11 cellular contexts compared by ENCODE assay signal in genomic region chr4:27278615-27279014, GRCh38.
DNase-seq lines count a peak whose midpoint lies in the region; ATAC-seq and TF ChIP-seq lines count a peak whose summit lies in the region.
"Had no signal": no experiment of that assay in that cellular context is flagged by ENCODE, and none has a peak within 500 bp of the region (broad histone marks: within the 10 kb centered on the region; RNA-seq: fewer than 3 reads in every experiment).

No MANE protein-coding gene starts in this region.

- no peaks in the 10 kb centered on the region for H3K4me1 ChIP-seq in GM23248 (ENCODE audit: insufficient read depth)

- H3K4me2 ChIP-seq in GM23248 (ENCODE audit: unreplicated experiment), result no peak overlapping the region

- H3K4me3 ChIP-seq in GM23248, result no peak overlapping the region

- peaks cover 4% of the 10 kb centered on the region; the same call in 1 of the 2 replicates for H3K9me2 ChIP-seq in GM23248 (ENCODE audit: insufficient read depth)

- H3K9ac ChIP-seq in GM23248, result no peak overlapping the region

- CTCF ChIA-PET in RWPE1 (lab: Yijun Ruan, JAX), result no interaction called here

- H3K79me2 ChIP-seq in GM23248 (ENCODE audit: insufficient read depth), result no peaks in the 10 kb centered on the region

- no peak overlapping the region for H2AFZ ChIP-seq in GM23248

- ATAC-seq in HG03108 (IDR thresholded peaks at IDR 0.05; ENCODE audit: unreplicated experiment) (no peak), HG03469 (IDR thresholded peaks at IDR 0.05; ENCODE audit: unreplicated experiment) (no peak)
- ATAC-seq: CD8-positive, alpha-beta T cell; stimulated activated naive B cell treated with anti-CD40 and anti-IgM and Interleukin-4, amounts not matched to agents 10 μg/mL and 1 μg/mL and 100 μg/mL, for 72 hours had no signal

- no peaks in the 10 kb centered on the region for H3K9me3 ChIP-seq in GM23248 (ENCODE audit: low read depth)

- H3K36me3 ChIP-seq in GM23248 (ENCODE audit: low read depth), result no peaks in the 10 kb centered on the region

- 49 to 51% methylated on average over 4 of the region's 4 CpGs for WGBS in GM23248 (ENCODE audit: low coverage in 1 of 2, low lambda C conversion rate in 2 of 2, missing lambda C conversion rate in 2 of 2), 2 experiments

- POLR2A ChIA-PET in RWPE1 (lab: Yijun Ruan, JAX; ENCODE audit: low non-redundant PET), result no interaction called here

- in situ Hi-C loops in GM23248 (cut with MboI), result no loop called here

- no peaks in the 10 kb centered on the region for H3K27me3 ChIP-seq in GM23248 (replicated peaks; ENCODE audit: insufficient read depth)

- no peaks in the 10 kb centered on the region for H4K20me1 ChIP-seq in GM23248 (ENCODE audit: insufficient read depth)

- H3K27ac ChIP-seq in 22Rv1 (peak overlapping the region; percentile 53), GM23248 (no peak overlapping the region), RWPE1 (no peak overlapping the region)

- TF ChIP-seq CTCF in 22Rv1 (IDR thresholded peaks at IDR 0.05) (no peak), RWPE1 (conservative IDR thresholded peaks at IDR 0.05; ENCODE audit: low read depth) (no peak)

- H3F3A ChIP-seq in GM23248 (ENCODE audit: insufficient read depth), result no peaks in the 10 kb centered on the region

- DNase-seq in GM23248 (peak; percentile 49), RWPE1 (ENCODE audit: low spot score) (peak; percentile 34), foreskin melanocyte (peak; percentile 29), 8988T (no peak), mucosa of gallbladder (ENCODE audit: low spot score) (no peak)
- DNase-seq: activated T-cell treated with anti-CD3 and anti-CD28 coated beads, Interleukin-2, amount 50 U/mL, for 1 hour; CD8-positive, alpha-beta T cell; stimulated activated naive B cell treated with anti-CD40 and anti-IgM and Interleukin-4, amounts not matched to agents 10 μg/mL and 1 μg/mL and 100 μg/mL, for 72 hours had no signal

Comparison
In these comparisons a context has a peak if more than half of its experiments do, and no peak if none do; other contexts are left out.
1. DNase-seq: peak in GM23248 (single experiment), RWPE1 (single experiment) and foreskin melanocyte (single experiment); none in 8988T (single experiment) and mucosa of gallbladder (single experiment).